ENCODE assay signal across 8 cellular contexts in genomic region chr16:9138731-9139501, GRCh38. TPM values are rescaled to one million over a fixed set of nuclear protein-coding genes. Genes with fewer than 3 reads are reported as not detected.
DNase-seq lines count a peak whose midpoint lies in the region; TF ChIP-seq lines count a peak whose summit lies in the region.

No MANE protein-coding gene starts in this region.

- peaks cover 1% of the 10 kb centered on the region for H3K4me1 ChIP-seq in ovary (ENCODE audit: insufficient read depth)
- peaks cover 0 to 18% (median 3%) of the 10 kb centered on the region in 4 donors for H3K4me1 ChIP-seq in tibial nerve

- H3K4me3 ChIP-seq in Jurkat, Clone E6-1 (ENCODE audit: low read length) = no peak overlapping the region; the same call in 1 of the 2 replicates
- H3K4me3 ChIP-seq in ovary (no peak overlapping the region), tibial nerve (no peak overlapping the region)

- H3K9me3 ChIP-seq in ovary = no peaks in the 10 kb centered on the region
- H3K9me3 ChIP-seq in tibial nerve = no peaks in the 10 kb centered on the region

- H3K36me3 ChIP-seq in ovary (no peaks in the 10 kb centered on the region), tibial nerve (no peaks in the 10 kb centered on the region)

- H3K27me3 ChIP-seq in ovary (no peaks in the 10 kb centered on the region), tibial nerve (no peaks in the 10 kb centered on the region)

- intact Hi-C loops in ovary (cut with DNase I) = loop anchor here in 1 of 4 donors (5.0 kb wide), 1 partner anchor 1043 kb away; the partner anchor contains the start of gene GRIN2A

- TF ChIP-seq CTCF in GM10248 (IDR thresholded peaks at IDR 0.05; ENCODE audit: control extremely low read depth, extremely low read depth, low read depth, missing control alignments) = peak; percentile 97
- peak; percentile 82 for TF ChIP-seq CTCF in RWPE1 (conservative IDR thresholded peaks at IDR 0.05; ENCODE audit: low read depth)
- TF ChIP-seq CTCF in ovary (IDR thresholded peaks at IDR 0.05) = peak; percentile 32 to 58 (median 51)
- TF ChIP-seq CTCF in tibial nerve (IDR thresholded peaks at IDR 0.05) = peak; percentile 62 to 77 (median 74)

- peak; percentile 72 for DNase-seq in GM10248 (ENCODE audit: extremely low spot score)
- DNase-seq in Jurkat, Clone E6-1 (ENCODE audit: low read depth, low spot score) = peak; percentile 42
- peak; percentile 30 for DNase-seq in RWPE1 (ENCODE audit: low spot score)
- DNase-seq in activated T-helper 9 cell treated with anti-CD3 and anti-CD28 coated beads, Interleukin-2, amount 50 U/mL, for 16 hours (ENCODE audit: low read depth) = peak; percentile 37
- peak; percentile 58 for DNase-seq in germinal center (ENCODE audit: low spot score)
- peak; percentile 43 to 74 (median 65) for DNase-seq in ovary
- DNase-seq in tibial nerve (ENCODE audit: low spot score in 2 of 2) = peak; percentile 19 to 51
- DNase-seq in GF-D8 (lab: John Stamatoyannopoulos, UW) = no peak

- POLR2A ChIA-PET in GM10248 (lab: Yijun Ruan, JAX) (interaction anchor here (1.3 kb wide), 1 partner anchor 46 kb away, joined by 3 read pairs; no protein-coding TSS in a partner anchor), RWPE1 (lab: Yijun Ruan, JAX; ENCODE audit: low non-redundant PET) (interaction anchor here (0.5 kb wide), 1 partner anchor 160 kb away, joined by 4 read pairs; no protein-coding TSS in a partner anchor)

- WGBS in ovary, 3 donors = 6 to 9% (median 7%) methylated on average over 21 of the region's 21 CpGs
- WGBS in tibial nerve, 2 donors = 14% methylated on average over 21 of the region's 21 CpGs

- H3K27ac ChIP-seq in RWPE1 = no peak overlapping the region
- no peak overlapping the region for H3K27ac ChIP-seq in ovary
- H3K27ac ChIP-seq in tibial nerve = no peak overlapping the region

- TF ChIP-seq EP300 in ovary (IDR thresholded peaks at IDR 0.05) (no peak), tibial nerve (IDR thresholded peaks at IDR 0.05) (no peak)

- TF ChIP-seq POLR2A in ovary (IDR thresholded peaks at IDR 0.05) (no peak), tibial nerve (IDR thresholded peaks at IDR 0.05) (no peak)

- CTCF ChIA-PET in GM10248 (lab: Yijun Ruan, JAX) (interaction anchor here (0.7 to 3.9 kb wide), 45 partner anchors 8 to 1128 kb away, joined by 3 to 51 read pairs (median 4); partner anchors contain the start of genes ABAT and GRIN2A), RWPE1 (lab: Yijun Ruan, JAX) (interaction anchor here (0.5 to 1.1 kb wide), 10 partner anchors 13 to 1169 kb away, joined by 3 to 9 read pairs (median 4); no protein-coding TSS in a partner anchor)

RNA-seq across cellular contexts. Expression of gene HAPSTR1, which starts 47.5 kb away (rescaled TPM):
- polyA plus RNA-seq in Jurkat, Clone E6-1 (2012; ENCODE audit: insufficient read depth, insufficient read length) = 9.5 TPM
- 10 to 100 TPM; 31.2 to 76.1 (median 57.5) TPM for total RNA-seq in ovary
- polyA plus RNA-seq in ovary = 10 to 100 TPM; 15.7 to 29.1 TPM
- 10 to 100 TPM; 39.9 to 54.3 (median 50.6) TPM for total RNA-seq in tibial nerve
